Comparison of ENCODE assay signal across 1 cellular context in genomic region chr2:73237168-73237567, GRCh38.
TF ChIP-seq lines count a peak whose summit lies in the region.

No MANE protein-coding gene starts in this region.

TF ChIP-seq in HepG2, 621 proteins besides CTCF, POLR2A, EP300 and RAD21:
- TF ChIP-seq KDM5B (CRISPR knock-in tag; IDR thresholded peaks at IDR 0.05; ENCODE audit: borderline replicate concordance) (no peak), ZNF512B (CRISPR knock-in tag; IDR thresholded peaks at IDR 0.05; ENCODE audit: borderline replicate concordance) (no peak)
